9 cellular contexts compared by ENCODE assay signal in genomic region chr2:102301867-102302362, GRCh38. TPM values are rescaled to one million over a fixed set of nuclear protein-coding genes. Genes with fewer than 3 reads are reported as not detected.
A peak's percentile ranks its signal among the peaks of the same experiment; 100 is the strongest.
DNase-seq lines count a peak whose midpoint lies in the region; ATAC-seq and TF ChIP-seq lines count a peak whose summit lies in the region.
"Had no signal": no experiment of that assay in that cellular context is flagged by ENCODE, and none has a peak within 500 bp of the region (broad histone marks: within the 10 kb centered on the region; RNA-seq: fewer than 3 reads in every experiment).

No MANE protein-coding gene starts in this region.

- no peak overlapping the region for H3K4me2 ChIP-seq in GM23338

- no peak overlapping the region for H3K27ac ChIP-seq in GM23338 (ENCODE audit: low read depth)
- H3K27ac ChIP-seq in upper lobe of right lung, result no peak overlapping the region
- H3K27ac ChIP-seq: SK-N-MC had no signal

- no peaks in the 10 kb centered on the region for H3K9me3 ChIP-seq in upper lobe of right lung

- no peak overlapping the region for H3K27ac Mint-ChIP-seq in GM23338
- peak overlapping the region; percentile 93 for H3K27ac Mint-ChIP-seq in activated T-cell treated with anti-CD3 and anti-CD28 coated beads, Interleukin-2, amount 50 U/mL, for 24 hours

- ATAC-seq in GM23338 (peak; percentile 100), upper lobe of right lung (peak; percentile 87)

- H2AFZ ChIP-seq in GM23338, result no peak overlapping the region

- H3K9me3 Mint-ChIP-seq in GM23338, result no peaks in the 10 kb centered on the region
- no peaks in the 10 kb centered on the region for H3K9me3 Mint-ChIP-seq in activated T-cell treated with anti-CD3 and anti-CD28 coated beads, Interleukin-2, amount 50 U/mL, for 24 hours

- H3K9me2 ChIP-seq in GM23338 (ENCODE audit: insufficient read depth), result no peaks in the 10 kb centered on the region

- H3K4me3 ChIP-seq in GM23338, result no peak overlapping the region
- H3K4me3 ChIP-seq in kidney epithelial cell (ENCODE audit: low read depth, low read length), result no peak overlapping the region
- no peak overlapping the region for H3K4me3 ChIP-seq in upper lobe of right lung
- H3K4me3 ChIP-seq: SK-N-MC had no signal

- TF ChIP-seq CTCF in GM12872 (IDR thresholded peaks at IDR 0.05; ENCODE audit: insufficient read depth, low read depth, low read length) (peak; percentile 62), GM23338 (conservative IDR thresholded peaks at IDR 0.05; ENCODE audit: low read depth in 2 of 2) (peak; percentile 61 to 72), kidney epithelial cell (IDR thresholded peaks at IDR 0.05; ENCODE audit: insufficient read depth, low read length, poor library complexity, severe bottlenecking) (peak; percentile 34), upper lobe of right lung (IDR thresholded peaks at IDR 0.05) (peak; percentile 29)

- no peaks in the 10 kb centered on the region for H3K79me2 ChIP-seq in GM23338 (replicated peaks; ENCODE audit: insufficient read depth)

- no peaks in the 10 kb centered on the region for H3F3A ChIP-seq in GM23338 (replicated peaks; ENCODE audit: low read depth)

- no peaks in the 10 kb centered on the region for H3K4me1 Mint-ChIP-seq in GM23338
- peaks cover 66% of the 10 kb centered on the region for H3K4me1 Mint-ChIP-seq in activated T-cell treated with anti-CD3 and anti-CD28 coated beads, Interleukin-2, amount 50 U/mL, for 24 hours (ENCODE audit: low read depth)

- DNase-seq in GM23338 (ENCODE audit: low spot score) (peak; percentile 86), NCI-H82 (lab: John Stamatoyannopoulos, UW) (peak; percentile 31), kidney epithelial cell (ENCODE audit: low read depth) (no peak), upper lobe of right lung (no peak), NCI-H1048 (lab: John Stamatoyannopoulos, UW) (no peak), SW 1271 (lab: John Stamatoyannopoulos, UW) (no peak)
- DNase-seq in activated T-cell treated with anti-CD3 and anti-CD28 coated beads, Interleukin-2, amount 50 U/mL, for 24 hours, result peak; percentile 47

- H3K4me1 ChIP-seq in GM23338 (ENCODE audit: insufficient read depth), result no peaks in the 10 kb centered on the region
- H3K4me1 ChIP-seq in upper lobe of right lung, result no peaks in the 10 kb centered on the region

- intact Hi-C loops in upper lobe of right lung (cut with DNase I), result no loop called here

- H3K27me3 Mint-ChIP-seq in GM23338 (ENCODE audit: insufficient read depth, low read depth, poor library complexity), result peaks cover 2% of the 10 kb centered on the region
- no peaks in the 10 kb centered on the region for H3K27me3 Mint-ChIP-seq in activated T-cell treated with anti-CD3 and anti-CD28 coated beads, Interleukin-2, amount 50 U/mL, for 24 hours

- no peak overlapping the region for H3K4me3 Mint-ChIP-seq in GM23338
- H3K4me3 Mint-ChIP-seq in activated T-cell treated with anti-CD3 and anti-CD28 coated beads, Interleukin-2, amount 50 U/mL, for 24 hours, result peak overlapping the region; percentile 52

- H3K36me3 Mint-ChIP-seq in GM23338 (ENCODE audit: low read depth), result no peaks in the 10 kb centered on the region
- no peaks in the 10 kb centered on the region for H3K36me3 Mint-ChIP-seq in activated T-cell treated with anti-CD3 and anti-CD28 coated beads, Interleukin-2, amount 50 U/mL, for 24 hours (ENCODE audit: low read depth)

- H4K20me1 ChIP-seq in GM23338 (replicated peaks; ENCODE audit: insufficient read depth), result no peaks in the 10 kb centered on the region

- H3K27me3 ChIP-seq in GM23338 (ENCODE audit: insufficient read depth) (no peaks in the 10 kb centered on the region), kidney epithelial cell (ENCODE audit: control insufficient read depth, insufficient read depth, low read length) (no peaks in the 10 kb centered on the region), upper lobe of right lung (peaks cover 3% of the 10 kb centered on the region)

- H3K36me3 ChIP-seq in GM23338 (ENCODE audit: insufficient read depth) (no peaks in the 10 kb centered on the region), kidney epithelial cell (ENCODE audit: control insufficient read depth, insufficient read depth, low read length) (no peaks in the 10 kb centered on the region), upper lobe of right lung (no peaks in the 10 kb centered on the region)

TF ChIP-seq in GM23338, 12 proteins besides CTCF, POLR2A, EP300 and RAD21 (continues in another document):
- TF ChIP-seq CREB1 (CRISPR knock-in tag; IDR thresholded peaks at IDR 0.05; ENCODE audit: low read depth), result no peak
- TF ChIP-seq ETS1 (IDR thresholded peaks at IDR 0.05), result no peak
- no peak for TF ChIP-seq ZNF331 (CRISPR knock-in tag; IDR thresholded peaks at IDR 0.05; ENCODE audit: low read depth)
- no peak for TF ChIP-seq REST (IDR thresholded peaks at IDR 0.05; ENCODE audit: unreplicated experiment)
- TF ChIP-seq STAT1 (IDR thresholded peaks at IDR 0.05; ENCODE audit: unreplicated experiment), result no peak

RNA-seq across cellular contexts. Expression of gene IL1RL1, which starts 9.4 kb away (rescaled TPM):
- total RNA-seq in GM23338 (2014; rRNA removed; shearing (Covaris generic)), result not detected in 2 replicates
- not detected in 2 replicates for polyA plus RNA-seq in GM23338 (2016; fragmentation: Nextera tagmentation; extraction: Ambion mirVana)
- 3.4 and 5.1 TPM in 2 replicates for total RNA-seq in kidney epithelial cell
- total RNA-seq in upper lobe of right lung, result 46.5 TPM

RNA-seq across cellular contexts. Expression of gene IL18R1, which starts 53.7 kb away (rescaled TPM):
- total RNA-seq in GM23338 (2014; rRNA removed; shearing (Covaris generic)), result 0.17 and 0.89 TPM in 2 replicates
- 0.39 TPM in 1 of 2 replicates, not detected in the other for polyA plus RNA-seq in GM23338 (2016; fragmentation: Nextera tagmentation; extraction: Ambion mirVana)
- total RNA-seq in kidney epithelial cell, result 5.1 and 9.2 TPM in 2 replicates
- 26.5 TPM for total RNA-seq in upper lobe of right lung

Comparison
In these comparisons a context has a peak if more than half of its experiments do, and no peak if none do; other contexts are left out.
1. DNase-seq: peak in GM23338 (single experiment), NCI-H82 (single experiment) and activated T-cell treated with anti-CD3 and anti-CD28 coated beads, Interleukin-2, amount 50 U/mL, for 24 hours (single experiment); none in kidney epithelial cell (single experiment), upper lobe of right lung (single experiment), NCI-H1048 (single experiment) and SW 1271 (0 of 2).
2. Peak in every context shown above with its lines, with median percentiles within 50 percentile points of each other: CTCF ChIP-seq.